Comparison of ENCODE assay signal across 1 cellular context in genomic region chr3:157856078-157856939, GRCh38.
TF ChIP-seq lines count a peak whose summit lies in the region.

No MANE protein-coding gene starts in this region.

TF ChIP-seq in HepG2, 621 proteins besides CTCF, POLR2A, EP300 and RAD21 (continued from another document):
- no peak for TF ChIP-seq ARID4A (CRISPR knock-in tag; IDR thresholded peaks at IDR 0.05; ENCODE audit: borderline replicate concordance)
- TF ChIP-seq HDAC2 (CRISPR knock-in tag; IDR thresholded peaks at IDR 0.05), result no peak
- no peak for TF ChIP-seq ZBTB20 (CRISPR knock-in tag; IDR thresholded peaks at IDR 0.05; ENCODE audit: borderline replicate concordance, low read depth)
- no peak for TF ChIP-seq ZNF468 (CRISPR knock-in tag; IDR thresholded peaks at IDR 0.05)
- TF ChIP-seq TAF15 (IDR thresholded peaks at IDR 0.05; ENCODE audit: low read depth, low read length, poor library complexity, severe bottlenecking), result no peak
- TF ChIP-seq ZBTB10 (CRISPR knock-in tag; IDR thresholded peaks at IDR 0.05; ENCODE audit: borderline replicate concordance), result no peak
- TF ChIP-seq CSRNP2 (CRISPR knock-in tag; conservative IDR thresholded peaks at IDR 0.05; ENCODE audit: low read depth), result no peak
- TF ChIP-seq TOPORS (CRISPR knock-in tag; IDR thresholded peaks at IDR 0.05), result no peak
